ENCODE assay signal across 18 cellular contexts in genomic region chr3:11562277-11562881, GRCh38.
DNase-seq lines count a peak whose midpoint lies in the region; ATAC-seq and TF ChIP-seq lines count a peak whose summit lies in the region.
"Had no signal": no experiment of that assay in that cellular context is flagged by ENCODE, and none has a peak within 500 bp of the region (broad histone marks: within the 10 kb centered on the region; RNA-seq: fewer than 3 reads in every experiment).

No MANE protein-coding gene starts in this region.

- in situ Hi-C loops in gastrocnemius medialis (cut with MboI; ENCODE audit: low sequenced_read_pairs in 4 of 4) = no loop called here

- ATAC-seq in right cardiac atrium (no peak), gastrocnemius medialis (no peak), GM18907 (IDR thresholded peaks at IDR 0.05; ENCODE audit: unreplicated experiment) (no peak), GM21360 (IDR thresholded peaks at IDR 0.05; ENCODE audit: unreplicated experiment) (no peak), HG02642 (IDR thresholded peaks at IDR 0.05; ENCODE audit: poor library complexity, unreplicated experiment) (no peak)
- ATAC-seq: activated T-cell treated with anti-CD3 and anti-CD28 coated beads, Interleukin-2, amount 50 U/mL, for 72 hours had no signal

- no peak for DNase-seq in CD14-positive monocyte (ENCODE audit: low spot score)
- no peak for DNase-seq in WERI-Rb-1
- DNase-seq in right cardiac atrium = peak in 1 of 3 donors; percentile 40
- no peak for DNase-seq in gastrocnemius medialis
- no peak for DNase-seq in DMS53 treated with DMSO at 0.1 percent for 48 hours (lab: John Stamatoyannopoulos, UW; ENCODE audit: unreplicated experiment)
- DNase-seq: activated CD4-positive, alpha-beta T cell treated with anti-CD3 and anti-CD28 coated beads, Interleukin-2, amount 50 U/mL, for 1 hour; activated T-cell treated with anti-CD3 and anti-CD28 coated beads, Interleukin-2, amount 50 U/mL, for 72 hours; effector CD8-positive, alpha-beta T cell; foreskin fibroblast; GOT3; NCI-H1048; NCI-H2171; retina; SHP77 treated with DMSO at 0.1 percent for 48 hours; stimulated activated naive CD4-positive, alpha-beta T cell treated with Interleukin-2 at 50 U/mL for 16 hours had no signal

- WGBS in right cardiac atrium = 76% methylated on average over 17 of the region's 17 CpGs

- H3K9me3 Mint-ChIP-seq in CD14-positive monocyte = no peaks in the 10 kb centered on the region
- H3K9me3 Mint-ChIP-seq: activated T-cell treated with anti-CD3 and anti-CD28 coated beads, Interleukin-2, amount 50 U/mL, for 72 hours had no signal

- peaks cover 91% of the 10 kb centered on the region for H3K36me3 ChIP-seq in WERI-Rb-1
- H3K36me3 ChIP-seq in gastrocnemius medialis = peaks cover 0 to 4% of the 10 kb centered on the region in 2 donors

- TF ChIP-seq POLR2A in gastrocnemius medialis (IDR thresholded peaks at IDR 0.05) = no peak

- no peak overlapping the region for H3K4me3 ChIP-seq in WERI-Rb-1 (ENCODE audit: low read depth, low read length)
- no peak overlapping the region for H3K4me3 ChIP-seq in right cardiac atrium (ENCODE audit: low read length)
- no peak overlapping the region for H3K4me3 ChIP-seq in gastrocnemius medialis

- H3K36me3 Mint-ChIP-seq in CD14-positive monocyte = peaks cover 50 to 83% of the 10 kb centered on the region in 2 donors

- H3K9me3 ChIP-seq in WERI-Rb-1 (ENCODE audit: severe bottlenecking) (no peaks in the 10 kb centered on the region), right cardiac atrium (ENCODE audit: control insufficient read depth, low read length) (no peaks in the 10 kb centered on the region), gastrocnemius medialis (no peaks in the 10 kb centered on the region)

- H3K4me1 Mint-ChIP-seq in CD14-positive monocyte = peaks cover 1% of the 10 kb centered on the region

- H3K27ac ChIP-seq in WERI-Rb-1 = peak overlapping the region; percentile 77
- H3K27ac ChIP-seq in right cardiac atrium (ENCODE audit: low read length) = peak overlapping the region; percentile 23
- peak overlapping the region; percentile 19 to 88 (median 44) for H3K27ac ChIP-seq in gastrocnemius medialis

- peak overlapping the region in 5 of 7 donors; percentile 35 to 76 (median 62) for H3K27ac Mint-ChIP-seq in CD14-positive monocyte
- H3K27ac Mint-ChIP-seq: activated T-cell treated with anti-CD3 and anti-CD28 coated beads, Interleukin-2, amount 50 U/mL, for 72 hours had no signal

- no peak for TF ChIP-seq CTCF in CD14-positive monocyte (IDR thresholded peaks at IDR 0.05)
- TF ChIP-seq CTCF in WERI-Rb-1 (IDR thresholded peaks at IDR 0.05; ENCODE audit: low read depth, low read length) = no peak
- no peak for TF ChIP-seq CTCF in gastrocnemius medialis (IDR thresholded peaks at IDR 0.05 in 4 of 5, conservative IDR thresholded peaks at IDR 0.05 in 1 of 5)

- intact Hi-C loops in CD14-positive monocyte (cut with micrococcal nuclease) = no loop called here
- intact Hi-C loops in right cardiac atrium (cut with DNase I) = loop anchor here in 2 of 4 donors (5.0 kb wide), 1 partner anchor 80 kb away; the partner anchor contains the start of gene VGLL4 (in 2 of the 2)
- intact Hi-C loops in gastrocnemius medialis (cut with DNase I; ENCODE audit: low total_unique reads) = no loop called here

- H3K27me3 Mint-ChIP-seq in CD14-positive monocyte (ENCODE audit: low read depth in 3 of 3) = no peaks in the 10 kb centered on the region

- H3K4me3 Mint-ChIP-seq in CD14-positive monocyte = no peak overlapping the region
- H3K4me3 Mint-ChIP-seq: activated T-cell treated with anti-CD3 and anti-CD28 coated beads, Interleukin-2, amount 50 U/mL, for 72 hours had no signal

- H3K4me1 ChIP-seq in right cardiac atrium (ENCODE audit: control insufficient read depth, insufficient read depth, low read length) = peaks cover 33% of the 10 kb centered on the region
- H3K4me1 ChIP-seq in gastrocnemius medialis = peaks cover 33 to 54% of the 10 kb centered on the region in 2 donors

- H3K27me3 ChIP-seq in WERI-Rb-1 (ENCODE audit: insufficient read depth, low read depth, severe bottlenecking) (no peaks in the 10 kb centered on the region), right cardiac atrium (ENCODE audit: control insufficient read depth, insufficient read depth) (no peaks in the 10 kb centered on the region), gastrocnemius medialis (no peaks in the 10 kb centered on the region)

Comparison
In these comparisons a context has a peak if more than half of its experiments do, and no peak if none do; other contexts are left out.
1. H3K27ac ChIP-seq: peak in every context shown above with its lines; median percentile 77 in WERI-Rb-1; 44 in gastrocnemius medialis; 23 in right cardiac atrium.